Comparison of ENCODE assay signal across 34 cellular contexts in genomic region chr16:81894592-81894991, GRCh38.
DNase-seq lines count a peak whose midpoint lies in the region; TF ChIP-seq lines count a peak whose summit lies in the region.
"Had no signal": no experiment of that assay in that cellular context is flagged by ENCODE, and none has a peak within 500 bp of the region (broad histone marks: within the 10 kb centered on the region; RNA-seq: fewer than 3 reads in every experiment).

No MANE protein-coding gene starts in this region.

- H3K9me3 Mint-ChIP-seq in endodermal cell = no peaks in the 10 kb centered on the region
- H3K9me3 Mint-ChIP-seq: CD4-positive, alpha-beta memory T cell; CD4-positive, alpha-beta T cell; CD4-positive, CD25-positive, alpha-beta regulatory T cell; CD8-positive, alpha-beta memory T cell; CD8-positive, alpha-beta T cell had no signal

- H3K36me3 Mint-ChIP-seq in endodermal cell (ENCODE audit: low read depth) = peaks cover 58% of the 10 kb centered on the region
- H3K36me3 Mint-ChIP-seq: CD4-positive, alpha-beta memory T cell; CD4-positive, CD25-positive, alpha-beta regulatory T cell had no signal

- H3K36me3 ChIP-seq in endodermal cell (ENCODE audit: control insufficient read depth, insufficient read depth, low read length) (peaks cover 17% of the 10 kb centered on the region), sigmoid colon (no peaks in the 10 kb centered on the region), left ventricle myocardium inferior (no peaks in the 10 kb centered on the region)
- H3K36me3 ChIP-seq: BE2C had no signal

- no peaks in the 10 kb centered on the region for H3K27me3 ChIP-seq in endodermal cell (ENCODE audit: control insufficient read depth, insufficient read depth, low read length, poor library complexity, severe bottlenecking)
- H3K27me3 ChIP-seq in sigmoid colon = no peaks in the 10 kb centered on the region
- no peaks in the 10 kb centered on the region for H3K27me3 ChIP-seq in left ventricle myocardium inferior (ENCODE audit: low read depth)
- H3K27me3 ChIP-seq: BLaER1; BLaER1 treated with 17β-estradiol and CSF1 and Interleukin-3, amounts not matched to agents 10 nM and 100 nM had no signal

- intact Hi-C loops in posterior vena cava (cut with DNase I) = no loop called here
- intact Hi-C loops in sigmoid colon (cut with DNase I) = loop anchor here (5.0 kb wide), 1 partner anchor 103 kb away; no protein-coding TSS in a partner anchor
- intact Hi-C loops in left ventricle myocardium inferior (cut with micrococcal nuclease) = loop anchor here (10.0 kb wide), 1 partner anchor 330 kb away; no protein-coding TSS in a partner anchor

- no peak for TF ChIP-seq CTCF in endodermal cell (conservative IDR thresholded peaks at IDR 0.05)
- TF ChIP-seq CTCF in sigmoid colon (IDR thresholded peaks at IDR 0.05) = no peak
- no peak for TF ChIP-seq CTCF in left ventricle myocardium inferior (IDR thresholded peaks at IDR 0.05; ENCODE audit: borderline replicate concordance)
- no peak for TF ChIP-seq CTCF in GM13976 (IDR thresholded peaks at IDR 0.05; ENCODE audit: borderline replicate concordance, control extremely low read depth, extremely low read depth, insufficient read depth, missing control alignments)

- DNase-seq in activated effector memory CD4-positive, alpha-beta T cell treated with anti-CD3 and anti-CD28 coated beads, Interleukin-2, amount 50 U/mL, for 16 hours = peak; percentile 51
- no peak for DNase-seq in activated effector memory CD4-positive, alpha-beta T cell treated with Interleukin-2 at 50 U/mL for 16 hours
- DNase-seq in endodermal cell (peak; percentile 26), posterior vena cava (ENCODE audit: low spot score) (peak; percentile 71), sigmoid colon (peak; percentile 14), left ventricle myocardium inferior (no peak), AG20443 (ENCODE audit: low spot score) (no peak), GM13976 (ENCODE audit: low spot score) (no peak)
- DNase-seq: 8988T; ACHN; AML-193; BE2C; Caco-2; Calu3; CD4-positive, alpha-beta memory T cell; CD4-positive, alpha-beta T cell; CD4-positive, CD25-positive, alpha-beta regulatory T cell; CD8-positive, alpha-beta memory T cell; CD8-positive, alpha-beta T cell; COR-L47; DMS 273 treated with DMSO at 0.1 percent for 48 hours; DMS153; DMS53; DMS79; DMS79 treated with DMSO at 0.1 percent for 48 hours; DND-41; EL had no signal

- WGBS in endodermal cell (ENCODE audit: insufficient coverage in 1 of 2, insufficient read length in 1 of 2), 2 experiments = 87 to 94% methylated on average over 8 of the region's 12 CpGs
- 89 to 93% methylated on average over 12 of the region's 12 CpGs for WGBS in sigmoid colon, 2 donors

- H3K27ac Mint-ChIP-seq in endodermal cell = no peak overlapping the region
- H3K27ac Mint-ChIP-seq: B cell; CD14-positive monocyte; CD4-positive, alpha-beta memory T cell; CD4-positive, alpha-beta T cell; CD8-positive, alpha-beta memory T cell; CD8-positive, alpha-beta T cell had no signal

- no peak overlapping the region for H3K4me3 Mint-ChIP-seq in endodermal cell
- H3K4me3 Mint-ChIP-seq: B cell; CD14-positive monocyte; CD4-positive, alpha-beta memory T cell; CD4-positive, alpha-beta T cell; CD4-positive, CD25-positive, alpha-beta regulatory T cell; CD8-positive, alpha-beta memory T cell; CD8-positive, alpha-beta T cell had no signal

- no peak overlapping the region for H3K4me3 ChIP-seq in endodermal cell (ENCODE audit: low read length)
- no peak overlapping the region for H3K4me3 ChIP-seq in sigmoid colon
- no peak overlapping the region for H3K4me3 ChIP-seq in left ventricle myocardium inferior
- H3K4me3 ChIP-seq: A549; BLaER1; BLaER1 treated with 17β-estradiol and CSF1 and Interleukin-3, amounts not matched to agents 10 nM and 100 nM had no signal

- H3K9ac ChIP-seq in endodermal cell (ENCODE audit: extremely low read depth, low read length, poor library complexity, severe bottlenecking) = no peak overlapping the region
- H3K9ac ChIP-seq: BLaER1; BLaER1 treated with 17β-estradiol and CSF1 and Interleukin-3, amounts not matched to agents 10 nM and 100 nM had no signal

- H3K4me1 Mint-ChIP-seq in endodermal cell = no peaks in the 10 kb centered on the region
- H3K4me1 Mint-ChIP-seq: CD14-positive monocyte; CD4-positive, alpha-beta memory T cell; CD4-positive, CD25-positive, alpha-beta regulatory T cell had no signal

- no peaks in the 10 kb centered on the region for H3K9me3 ChIP-seq in endodermal cell (ENCODE audit: control insufficient read depth, low read length)
- no peaks in the 10 kb centered on the region for H3K9me3 ChIP-seq in sigmoid colon
- no peaks in the 10 kb centered on the region for H3K9me3 ChIP-seq in left ventricle myocardium inferior (replicated peaks)
- H3K9me3 ChIP-seq: A549; BE2C; BLaER1; BLaER1 treated with 17β-estradiol and CSF1 and Interleukin-3, amounts not matched to agents 10 nM and 100 nM; Caco-2 had no signal

- H3K27me3 Mint-ChIP-seq in endodermal cell (ENCODE audit: insufficient read depth) = no peaks in the 10 kb centered on the region
- H3K27me3 Mint-ChIP-seq: B cell; CD4-positive, alpha-beta memory T cell; CD4-positive, alpha-beta T cell; CD4-positive, CD25-positive, alpha-beta regulatory T cell; CD8-positive, alpha-beta memory T cell had no signal

- in situ Hi-C loops in GM13976 (cut with MboI; ENCODE audit: low sequenced_read_pairs, unreplicated experiment) = loop anchor here (25.0 kb wide), 1 partner anchor 532 kb away; no protein-coding TSS in a partner anchor

- H3K4me1 ChIP-seq in endodermal cell (ENCODE audit: control insufficient read depth, insufficient read depth, low read length) (no peaks in the 10 kb centered on the region), sigmoid colon (no peaks in the 10 kb centered on the region), left ventricle myocardium inferior (no peaks in the 10 kb centered on the region)
- H3K4me1 ChIP-seq: A549, BE2C, BLaER1 had no signal

- no peak for TF ChIP-seq EP300 in sigmoid colon (IDR thresholded peaks at IDR 0.05)

- H3K27ac ChIP-seq in endodermal cell (ENCODE audit: low read depth, low read length) (no peak overlapping the region), sigmoid colon (no peak overlapping the region), left ventricle myocardium inferior (replicated peaks) (no peak overlapping the region)
- H3K27ac ChIP-seq: 22Rv1, A549, BLaER1, C4-2B had no signal

- no peak for TF ChIP-seq POLR2A in sigmoid colon (IDR thresholded peaks at IDR 0.05)

Comparison
In these comparisons a context has a peak if more than half of its experiments do, and no peak if none do; other contexts are left out.
1. DNase-seq: peak in activated effector memory CD4-positive, alpha-beta T cell treated with anti-CD3 and anti-CD28 coated beads, Interleukin-2, amount 50 U/mL, for 16 hours (single experiment), endodermal cell (single experiment), posterior vena cava (single experiment) and sigmoid colon (single experiment); none in activated effector memory CD4-positive, alpha-beta T cell treated with Interleukin-2 at 50 U/mL for 16 hours (single experiment), left ventricle myocardium inferior (single experiment), AG20443 (single experiment) and GM13976 (single experiment).
2. intact Hi-C loops: an anchor here in sigmoid colon (5.0 kb wide) and left ventricle myocardium inferior (10.0 kb wide); none called in posterior vena cava.